Comparison of ENCODE assay signal across 8 cellular contexts in the genomic region with DNA sequence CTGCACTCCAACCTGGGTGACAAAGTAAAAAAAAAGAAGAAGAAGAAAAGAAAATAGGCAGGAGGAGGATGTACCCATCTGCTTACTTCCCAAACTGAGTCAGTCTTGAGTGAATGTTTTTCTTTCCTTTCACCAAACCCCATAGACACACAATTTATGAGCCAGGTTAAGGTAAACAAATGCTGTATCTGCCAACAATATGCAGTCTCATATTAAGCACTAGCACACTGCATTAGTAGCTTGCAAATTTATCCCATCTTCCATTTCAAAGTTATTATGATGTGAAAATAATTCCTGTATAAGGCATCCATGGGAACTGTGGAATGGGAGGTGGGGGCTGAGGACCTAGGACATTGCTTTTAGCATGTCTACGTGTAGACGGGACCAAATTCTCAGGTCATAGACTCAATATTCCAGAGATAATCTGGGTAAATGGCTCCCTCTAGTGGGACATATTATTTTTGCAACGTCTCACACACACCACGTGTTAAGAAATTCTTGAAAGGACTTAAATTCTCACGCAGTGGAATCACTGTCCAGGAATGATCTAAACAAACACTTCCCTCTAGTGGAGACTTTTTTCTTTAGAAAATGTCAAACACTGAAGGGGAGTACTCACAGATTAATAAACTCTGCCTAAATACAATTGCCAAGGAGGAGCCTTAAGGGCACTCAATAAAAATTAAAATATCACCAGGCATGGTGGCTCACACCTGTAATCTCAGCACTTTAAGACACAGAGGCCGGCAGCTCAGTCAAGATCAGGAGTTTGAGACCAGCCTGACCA. TPM values are rescaled to one million over a fixed set of nuclear protein-coding genes. Genes with fewer than 3 reads are reported as not detected.
DNase-seq lines count a peak whose midpoint lies in the region; ATAC-seq, FAIRE-seq and TF ChIP-seq lines count a peak whose summit lies in the region.

No MANE protein-coding gene starts in this region.

- no peak overlapping the region for H3K27ac ChIP-seq in pancreas

- H3K4me1 ChIP-seq in pancreas = peaks cover 0 to 6% (median 0%) of the 10 kb centered on the region in 3 donors

- H3K36me3 Mint-ChIP-seq in activated T-helper 17 cell treated with anti-CD3 and anti-CD28 coated beads, Interleukin-2, amount 50 U/mL, for 72 hours (ENCODE audit: low read depth) = no peaks in the 10 kb centered on the region

- H3K27ac Mint-ChIP-seq in activated T-helper 17 cell treated with anti-CD3 and anti-CD28 coated beads, Interleukin-2, amount 50 U/mL, for 72 hours = no peak overlapping the region

- ATAC-seq in GM21619 (IDR thresholded peaks at IDR 0.05; ENCODE audit: unreplicated experiment) (peak; percentile 80), pancreas (peak; percentile 94 to 99 (median 97))
- ATAC-seq in activated T-helper 17 cell treated with anti-CD3 and anti-CD28 coated beads, Interleukin-2, amount 50 U/mL, for 72 hours (replicated peaks) = peak; percentile 64

- peaks cover 17% of the 10 kb centered on the region for H3K9me3 Mint-ChIP-seq in activated T-helper 17 cell treated with anti-CD3 and anti-CD28 coated beads, Interleukin-2, amount 50 U/mL, for 72 hours

- peak; percentile 95 for FAIRE-seq in pancreas (lab: Jason Lieb, UNC)

- no peaks in the 10 kb centered on the region for H3K9me3 ChIP-seq in pancreas

- peak; percentile 60 to 80 (median 75) for TF ChIP-seq CTCF in pancreas (IDR thresholded peaks at IDR 0.05)

- H3K4me3 ChIP-seq in pancreas = no peak overlapping the region

- WGBS in pancreas, 2 donors = 1% methylated on average over 6 of the region's 6 CpGs

- H3K4me3 Mint-ChIP-seq in activated T-helper 17 cell treated with anti-CD3 and anti-CD28 coated beads, Interleukin-2, amount 50 U/mL, for 72 hours = no peak overlapping the region

- DNase-seq in activated CD8-positive, alpha-beta memory T cell treated with anti-CD3 and anti-CD28 coated beads, Interleukin-2, amount 50 U/mL, for 4 hours = peak; percentile 19
- no peak for DNase-seq in activated CD8-positive, alpha-beta memory T cell treated with anti-CD3 and anti-CD28 coated beads for 24 hours
- peak; percentile 96 for DNase-seq in HT-29 (ENCODE audit: low spot score)
- DNase-seq in NCI-H82 (lab: John Stamatoyannopoulos, UW) = peak; percentile 94
- peak; percentile 83 for DNase-seq in germinal center (ENCODE audit: low spot score)
- peak in 3 of 6 donors; percentile 35 to 58 (median 35) for DNase-seq in pancreas

- H3K27me3 ChIP-seq in pancreas = peaks cover 0 to 3% (median 0%) of the 10 kb centered on the region in 4 donors

- H3K27me3 Mint-ChIP-seq in activated T-helper 17 cell treated with anti-CD3 and anti-CD28 coated beads, Interleukin-2, amount 50 U/mL, for 72 hours = peaks cover 32% of the 10 kb centered on the region

- H3K4me1 Mint-ChIP-seq in activated T-helper 17 cell treated with anti-CD3 and anti-CD28 coated beads, Interleukin-2, amount 50 U/mL, for 72 hours = no peaks in the 10 kb centered on the region

- intact Hi-C loops in pancreas (cut with DNase I) = loop anchor here in 2 of 3 donors (5.0 to 10.0 kb wide), 3 partner anchors 175 to 432 kb away; a partner anchor contains a TSS

- no peaks in the 10 kb centered on the region for H3K36me3 ChIP-seq in pancreas

RNA-seq across cellular contexts. Expression of a gene that starts 17.1 kb away (rescaled TPM):
- not detected in 2 replicates for total RNA-seq in HT-29 (2014; rRNA removed; shearing (Covaris generic))
- not detected for total RNA-seq in activated T-helper 17 cell treated with anti-CD3 and anti-CD28 coated beads, Interleukin-2, amount 50 U/mL, for 72 hours
- total RNA-seq in pancreas = not detected
- polyA plus RNA-seq in pancreas = not detected

RNA-seq across cellular contexts. Expression of a gene that starts 47.3 kb away (rescaled TPM):
- not detected in 2 replicates for total RNA-seq in HT-29 (2014; rRNA removed; shearing (Covaris generic))
- under 1 TPM in 1 of 2 donors, not detected in 1; 0.15 TPM for total RNA-seq in activated T-helper 17 cell treated with anti-CD3 and anti-CD28 coated beads, Interleukin-2, amount 50 U/mL, for 72 hours
- total RNA-seq in pancreas = not detected
- not detected for polyA plus RNA-seq in pancreas
